7 cellular contexts compared by ENCODE assay signal in the genomic region with DNA sequence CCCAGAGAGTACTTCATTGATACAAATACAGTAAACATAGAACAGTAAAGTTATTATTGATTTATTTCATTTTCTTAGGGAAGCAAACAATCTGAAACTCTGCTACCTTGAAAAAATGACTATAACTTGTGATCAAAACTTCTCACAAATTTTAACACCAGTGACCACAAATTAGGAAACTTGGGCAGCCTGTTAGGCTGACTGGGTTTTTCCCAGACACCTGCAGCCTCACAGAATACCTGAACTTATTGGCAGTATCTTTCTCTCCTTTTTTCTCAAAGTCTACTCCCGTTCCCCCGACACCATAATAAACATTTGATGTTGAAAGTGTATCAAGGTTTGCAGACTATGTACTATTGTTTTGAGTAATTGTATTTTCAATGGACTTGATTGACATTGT.
"Had no signal": no experiment of that assay in that cellular context is flagged by ENCODE, and none has a peak within 500 bp of the region (broad histone marks: within the 10 kb centered on the region; RNA-seq: fewer than 3 reads in every experiment).

No MANE protein-coding gene starts in this region.

- H3K4me3 ChIP-seq: K562 had no signal

- FAIRE-seq: HepG2, HTR-8/SVneo, K562 had no signal

- H3K27ac ChIP-seq: HL-60 had no signal

- DNase-seq: IMR-90, KBM-7, KG1 had no signal

- ATAC-seq: HepG2, K562 had no signal
